7 cellular contexts compared by ENCODE assay signal in the genomic region with DNA sequence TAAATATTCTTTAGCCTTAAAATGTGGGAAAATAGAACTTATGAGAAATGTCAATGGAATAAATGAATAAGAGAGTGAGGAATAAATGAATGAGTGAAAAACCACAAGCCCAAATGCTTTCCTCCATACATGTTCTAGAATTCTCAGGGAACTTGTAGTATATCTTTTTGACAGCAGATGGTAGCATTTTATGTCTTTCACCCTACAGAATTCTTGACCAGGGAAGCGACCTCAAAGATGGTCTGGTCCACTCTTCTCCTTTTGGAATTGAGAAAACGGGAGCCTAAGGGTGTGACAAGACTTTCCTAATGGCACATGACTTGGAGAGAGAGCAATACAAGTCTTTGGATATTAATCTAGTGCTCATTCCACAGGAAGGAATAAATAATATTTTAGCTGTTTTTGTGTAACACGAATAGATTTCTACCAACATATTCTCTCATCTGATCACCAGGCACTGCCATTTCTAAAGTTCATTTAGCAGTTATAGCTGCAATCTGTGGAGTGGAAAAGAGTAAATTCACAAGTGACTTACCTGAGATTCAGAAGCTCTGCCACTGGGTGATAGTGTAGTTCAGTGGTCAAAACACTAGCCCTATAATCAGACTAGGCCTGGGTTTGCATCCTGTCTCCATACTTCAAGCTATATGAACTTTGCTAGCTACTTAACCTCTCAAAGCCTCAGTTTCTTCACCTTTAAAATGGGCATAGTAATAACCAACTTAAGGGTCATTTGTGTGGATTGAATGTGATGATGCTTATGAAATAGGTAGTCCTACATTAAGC. TPM values are rescaled to one million over a fixed set of nuclear protein-coding genes. Genes with fewer than 3 reads are reported as not detected.
DNase-seq lines count a peak whose midpoint lies in the region; ATAC-seq and TF ChIP-seq lines count a peak whose summit lies in the region.

No MANE protein-coding gene starts in this region.

- ATAC-seq in DND-41 (ENCODE audit: insufficient read depth, low read depth): no peak
- ATAC-seq in HCT116: peak; percentile 67
- no peak for ATAC-seq in HG03342 (IDR thresholded peaks at IDR 0.05; ENCODE audit: unreplicated experiment)

- H3K79me2 ChIP-seq in DND-41 (ENCODE audit: insufficient read depth, low read length) (no peaks in the 10 kb centered on the region), HCT116 (ENCODE audit: insufficient read depth, low read length) (no peaks in the 10 kb centered on the region), fibroblast of lung (ENCODE audit: control insufficient read depth, insufficient read depth, low read length) (no peaks in the 10 kb centered on the region)

- CTCF ChIA-PET in HCT116 (lab: Charles Lee): interaction anchor here (0.9 to 2.2 kb wide), 4 partner anchors 109 to 208 kb away, joined by 3 to 21 read pairs (median 10); no protein-coding TSS in a partner anchor

- no TSS peak for BruUV-seq in HCT116 (replicated peaks; lab: Mats Ljungman, UMichigan)

- no peak for TF ChIP-seq POLR2A in HCT116 (IDR thresholded peaks at IDR 0.05; ENCODE audit: borderline replicate concordance, extremely low read depth, insufficient read depth, insufficient read length)

- no peaks in the 10 kb centered on the region for H3K9me2 ChIP-seq in HCT116 (ENCODE audit: insufficient read depth)

- intact Hi-C loops in HCT116 (cut with micrococcal nuclease): loop anchor here (1.0 to 5.0 kb wide), 3 partner anchors 110 to 1281 kb away; a partner anchor contains a TSS

- no peaks in the 10 kb centered on the region for H3K9me3 ChIP-seq in DND-41 (ENCODE audit: insufficient read depth, low read length, severe bottlenecking)
- H3K9me3 ChIP-seq in HCT116 (ENCODE audit: control insufficient read depth in 1 of 2, insufficient read depth in 1 of 2, low read depth in 1 of 2, low read length in 2 of 2): no peaks in the 10 kb centered on the region
- no peaks in the 10 kb centered on the region for H3K9me3 ChIP-seq in fibroblast of lung (ENCODE audit: control insufficient read depth, insufficient read depth, low read depth, low read length)

- no peak overlapping the region for H2AFZ ChIP-seq in DND-41 (ENCODE audit: low read depth, low read length)
- peak overlapping the region; percentile 66 for H2AFZ ChIP-seq in HCT116 (ENCODE audit: low read depth, low read length, poor library complexity, severe bottlenecking)
- no peak overlapping the region for H2AFZ ChIP-seq in fibroblast of lung (ENCODE audit: low read length)

- no peak overlapping the region for H3K4me2 ChIP-seq in DND-41 (ENCODE audit: insufficient read depth, low read length)
- no peak overlapping the region for H3K4me2 ChIP-seq in HCT116 (ENCODE audit: low read length)
- no peak overlapping the region for H3K4me2 ChIP-seq in fibroblast of lung (ENCODE audit: extremely low read depth, insufficient read depth, low read length)

- H3K27me3 ChIP-seq in DND-41 (ENCODE audit: insufficient read depth, low read length, poor library complexity) (no peaks in the 10 kb centered on the region), HCT116 (ENCODE audit: insufficient read depth, low read length) (peaks cover 5% of the 10 kb centered on the region; the same call in 1 of the 2 replicates), fibroblast of lung (ENCODE audit: control insufficient read depth, insufficient read depth, low read length) (peaks cover 5% of the 10 kb centered on the region)

- POLR2A ChIA-PET in HCT116 (lab: Charles Lee): no interaction called here

- no peaks in the 10 kb centered on the region for H3K36me3 ChIP-seq in DND-41 (ENCODE audit: insufficient read depth, low read length)
- H3K36me3 ChIP-seq in HCT116 (ENCODE audit: control insufficient read depth in 1 of 2, insufficient read depth in 2 of 2, low read length in 2 of 2): no peaks in the 10 kb centered on the region
- no peaks in the 10 kb centered on the region for H3K36me3 ChIP-seq in fibroblast of lung (ENCODE audit: control insufficient read depth, insufficient read depth, low read length)

- H4K20me1 ChIP-seq in DND-41 (ENCODE audit: insufficient read depth, low read length) (no peaks in the 10 kb centered on the region), HCT116 (ENCODE audit: insufficient read depth) (no peaks in the 10 kb centered on the region), fibroblast of lung (ENCODE audit: control insufficient read depth, extremely low read depth, insufficient read depth, low read length) (no peaks in the 10 kb centered on the region)

- H3K4me1 ChIP-seq in DND-41 (ENCODE audit: insufficient read depth, low read length) (peaks cover 49% of the 10 kb centered on the region), HCT116 (ENCODE audit: control insufficient read depth in 1 of 2, insufficient read depth in 2 of 2, low read length in 2 of 2) (no peaks in the 10 kb centered on the region), fibroblast of lung (ENCODE audit: control insufficient read depth, extremely low read depth, insufficient read depth, low read length) (no peaks in the 10 kb centered on the region)

- H3K4me3 ChIP-seq in DND-41 (ENCODE audit: low read depth in 1 of 2, low read length in 2 of 2): no peak overlapping the region
- no peak overlapping the region for H3K4me3 ChIP-seq in HCT116 (replicated peaks in 1 of 2; ENCODE audit: low read depth in 1 of 2, low read length in 2 of 2)
- H3K4me3 ChIP-seq in fibroblast of lung (replicated peaks in 1 of 4; ENCODE audit: control extremely low read depth in 1 of 4, insufficient read depth in 1 of 4, low read depth in 3 of 4, low read length in 4 of 4): no peak overlapping the region

- H3K9ac ChIP-seq in DND-41 (ENCODE audit: low read depth, low read length) (no peak overlapping the region), HCT116 (ENCODE audit: low read length) (no peak overlapping the region), fibroblast of lung (ENCODE audit: insufficient read depth, low read length) (no peak overlapping the region)

- RAD21 ChIA-PET in HCT116 (lab: Charles Lee; ENCODE audit: low non-redundant PET in 1 of 2, low total read pairs in 2 of 2, uncharacterized antibody in 2 of 2, unreplicated experiment in 2 of 2): interaction anchor here in 1 of 2 experiments (0.9 kb wide), 1 partner anchor 208 kb away, joined by 3 read pairs; no protein-coding TSS in a partner anchor

- TF ChIP-seq CTCF in DND-41 (IDR thresholded peaks at IDR 0.05; ENCODE audit: borderline replicate concordance, extremely low read depth, low read length, poor library complexity, severe bottlenecking): peak; percentile 77
- peak; percentile 25 to 59 (median 50); a peak in 4 of 6 replicates for TF ChIP-seq CTCF in HCT116 (IDR thresholded peaks at IDR 0.05 in 2 of 3, conservative IDR thresholded peaks at IDR 0.05 in 1 of 3; ENCODE audit: borderline replicate concordance in 1 of 3, insufficient read depth in 1 of 3, low read depth in 2 of 3, low read length in 2 of 3)
- peak; percentile 15 to 39 for TF ChIP-seq CTCF in fibroblast of lung (conservative IDR thresholded peaks at IDR 0.05 in 1 of 2, IDR thresholded peaks at IDR 0.05 in 1 of 2; ENCODE audit: low read depth in 1 of 2, low read length in 2 of 2)

- H3K27ac ChIP-seq in DND-41 (ENCODE audit: low read length) (peak overlapping the region; percentile 26), HCT116 (ENCODE audit: low read depth, low read length) (no peak overlapping the region), fibroblast of lung (ENCODE audit: insufficient read depth, low read length) (no peak overlapping the region)

- peak; percentile 73 for TF ChIP-seq RAD21 in HCT116 (IDR thresholded peaks at IDR 0.05; ENCODE audit: low read depth)

- DNase-seq in DND-41: no peak
- no peak for DNase-seq in HCT116 (ENCODE audit: low read depth, low spot score)
- peak; percentile 3 for DNase-seq in SK-N-DZ (ENCODE audit: low spot score)
- peak; percentile 25 to 28 for DNase-seq in fibroblast of lung (ENCODE audit: low read depth in 2 of 2)
- DNase-seq in pons (ENCODE audit: low spot score): peak; percentile 72
- DNase-seq in activated gamma-delta T cell (lab: John Stamatoyannopoulos, UW): no peak

TF ChIP-seq in HCT116, 20 proteins besides CTCF, POLR2A, EP300 and RAD21 (continues in another document):
- TF ChIP-seq, protein P1, sequence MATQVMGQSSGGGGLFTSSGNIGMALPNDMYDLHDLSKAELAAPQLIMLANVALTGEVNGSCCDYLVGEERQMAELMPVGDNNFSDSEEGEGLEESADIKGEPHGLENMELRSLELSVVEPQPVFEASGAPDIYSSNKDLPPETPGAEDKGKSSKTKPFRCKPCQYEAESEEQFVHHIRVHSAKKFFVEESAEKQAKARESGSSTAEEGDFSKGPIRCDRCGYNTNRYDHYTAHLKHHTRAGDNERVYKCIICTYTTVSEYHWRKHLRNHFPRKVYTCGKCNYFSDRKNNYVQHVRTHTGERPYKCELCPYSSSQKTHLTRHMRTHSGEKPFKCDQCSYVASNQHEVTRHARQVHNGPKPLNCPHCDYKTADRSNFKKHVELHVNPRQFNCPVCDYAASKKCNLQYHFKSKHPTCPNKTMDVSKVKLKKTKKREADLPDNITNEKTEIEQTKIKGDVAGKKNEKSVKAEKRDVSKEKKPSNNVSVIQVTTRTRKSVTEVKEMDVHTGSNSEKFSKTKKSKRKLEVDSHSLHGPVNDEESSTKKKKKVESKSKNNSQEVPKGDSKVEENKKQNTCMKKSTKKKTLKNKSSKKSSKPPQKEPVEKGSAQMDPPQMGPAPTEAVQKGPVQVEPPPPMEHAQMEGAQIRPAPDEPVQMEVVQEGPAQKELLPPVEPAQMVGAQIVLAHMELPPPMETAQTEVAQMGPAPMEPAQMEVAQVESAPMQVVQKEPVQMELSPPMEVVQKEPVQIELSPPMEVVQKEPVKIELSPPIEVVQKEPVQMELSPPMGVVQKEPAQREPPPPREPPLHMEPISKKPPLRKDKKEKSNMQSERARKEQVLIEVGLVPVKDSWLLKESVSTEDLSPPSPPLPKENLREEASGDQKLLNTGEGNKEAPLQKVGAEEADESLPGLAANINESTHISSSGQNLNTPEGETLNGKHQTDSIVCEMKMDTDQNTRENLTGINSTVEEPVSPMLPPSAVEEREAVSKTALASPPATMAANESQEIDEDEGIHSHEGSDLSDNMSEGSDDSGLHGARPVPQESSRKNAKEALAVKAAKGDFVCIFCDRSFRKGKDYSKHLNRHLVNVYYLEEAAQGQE (IDR thresholded peaks at IDR 0.05; ENCODE audit: low read depth): no peak

RNA-seq across cellular contexts. Expression of a gene that starts 15.0 kb away (rescaled TPM):
- total RNA-seq in HCT116 (2021; ENCODE audit: unreplicated experiment) (0.37 TPM), fibroblast of lung (under 0.01 and 0.26 TPM in 2 replicates)
- 0.05 and 0.07 TPM in 2 replicates for polyA plus RNA-seq in HCT116 (2012)
- polyA plus RNA-seq in SK-N-DZ (2014; cell fraction: cytosol; rRNA removed): not detected in 2 replicates
- not detected in 2 replicates for polyA plus RNA-seq in SK-N-DZ (2014; cell fraction: nucleus; rRNA removed)
- not detected in 2 replicates for polyA plus RNA-seq in fibroblast of lung
- polyA plus RNA-seq in fibroblast of lung (2012): not detected in 2 replicates
- polyA minus RNA-seq in fibroblast of lung (ENCODE audit: low replicate concordance): not detected in 2 replicates

RNA-seq across cellular contexts. Expression of a gene that starts 28.6 kb away (rescaled TPM):
- total RNA-seq in HCT116 (2021; ENCODE audit: unreplicated experiment) (not detected), fibroblast of lung (not detected in 2 replicates)
- not detected in 2 replicates for polyA plus RNA-seq in HCT116 (2012)
- not detected in 2 replicates for polyA plus RNA-seq in SK-N-DZ (2014; cell fraction: cytosol; rRNA removed)
- not detected in 2 replicates for polyA plus RNA-seq in SK-N-DZ (2014; cell fraction: nucleus; rRNA removed)
- polyA plus RNA-seq in fibroblast of lung: not detected in 2 replicates
- not detected in 2 replicates for polyA plus RNA-seq in fibroblast of lung (2012)
- polyA minus RNA-seq in fibroblast of lung (ENCODE audit: low replicate concordance): not detected in 2 replicates

Comparison
In these comparisons a context has a peak if more than half of its experiments do, and no peak if none do; other contexts are left out.
1. DNase-seq: peak in SK-N-DZ (single experiment), fibroblast of lung (2 of 2) and pons (single experiment); none in DND-41 (single experiment), HCT116 (single experiment) and activated gamma-delta T cell (single experiment).
2. CTCF ChIP-seq: peak in every context shown above with its lines; median percentile 77 in DND-41; 50 in HCT116; 27 in fibroblast of lung.